ENCODE assay signal across 9 cellular contexts in the genomic region with DNA sequence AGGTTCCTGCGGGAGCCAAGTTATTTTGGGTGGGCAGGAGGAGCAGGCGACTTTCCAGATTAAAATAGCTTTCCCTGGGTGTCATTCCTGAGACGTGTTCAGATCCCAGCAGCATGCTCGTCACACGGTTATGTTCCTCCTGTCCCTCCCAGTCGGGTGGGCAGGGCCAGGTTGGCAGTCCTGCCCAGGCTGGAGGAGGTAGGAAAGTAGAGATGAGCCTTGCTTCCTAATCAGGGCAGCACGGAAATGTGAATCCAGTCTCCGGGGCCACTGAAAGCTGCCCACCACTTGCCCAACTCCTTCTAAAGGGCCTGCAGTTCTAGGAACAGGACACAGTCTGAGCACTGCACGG.
A peak's percentile ranks its signal among the peaks of the same experiment; 100 is the strongest.
DNase-seq lines count a peak whose midpoint lies in the region; ATAC-seq and TF ChIP-seq lines count a peak whose summit lies in the region.
"Had no signal": no experiment of that assay in that cellular context is flagged by ENCODE, and none has a peak within 500 bp of the region (broad histone marks: within the 10 kb centered on the region; RNA-seq: fewer than 3 reads in every experiment).

No MANE protein-coding gene starts in this region.

- H4K20me1 ChIP-seq in smooth muscle cell (ENCODE audit: low read depth): no peaks in the 10 kb centered on the region

- peak; percentile 71 for ATAC-seq in left ventricle myocardium superior

- POLR2A ChIA-PET in RWPE1 (lab: Yijun Ruan, JAX; ENCODE audit: low non-redundant PET): no interaction called here

- H3K27ac Mint-ChIP-seq in osteocyte (ENCODE audit: unreplicated experiment): no peak overlapping the region

- H2AFZ ChIP-seq in smooth muscle cell (ENCODE audit: low read depth): no peak overlapping the region

- peak overlapping the region; percentile 1 for H3K4me2 ChIP-seq in smooth muscle cell

- no peak overlapping the region for H3K4me3 Mint-ChIP-seq in osteocyte (ENCODE audit: unreplicated experiment)
- H3K4me3 Mint-ChIP-seq: central memory CD8-positive, alpha-beta T cell had no signal

- H3K4me3 ChIP-seq in smooth muscle cell (no peak overlapping the region), spleen (no peak overlapping the region)
- H3K4me3 ChIP-seq: tibial nerve had no signal

- H3K27ac ChIP-seq in RWPE1 (peak overlapping the region; percentile 28), smooth muscle cell (ENCODE audit: low read depth) (peak overlapping the region; percentile 69), spleen (peak overlapping the region in 1 of 8 donors; percentile 0)

- intact Hi-C loops in left ventricle myocardium superior (cut with micrococcal nuclease): no loop called here
- intact Hi-C loops in spleen (cut with DNase I; ENCODE audit: low total_unique reads): no loop called here

- H3K79me2 ChIP-seq in smooth muscle cell (ENCODE audit: low read depth): no peaks in the 10 kb centered on the region

- peaks cover 3% of the 10 kb centered on the region for H3F3A ChIP-seq in smooth muscle cell (ENCODE audit: low read depth)

- H3K27me3 Mint-ChIP-seq in osteocyte (ENCODE audit: unreplicated experiment): peaks cover 26% of the 10 kb centered on the region

- no peak for TF ChIP-seq CTCF in RWPE1 (conservative IDR thresholded peaks at IDR 0.05; ENCODE audit: low read depth)
- no peak for TF ChIP-seq CTCF in smooth muscle cell (IDR thresholded peaks at IDR 0.05; ENCODE audit: borderline replicate concordance, insufficient read depth, poor library complexity, severe bottlenecking)
- no peak for TF ChIP-seq CTCF in osteocyte (IDR thresholded peaks at IDR 0.05)
- no peak for TF ChIP-seq CTCF in spleen (IDR thresholded peaks at IDR 0.05 in 8 of 11, conservative IDR thresholded peaks at IDR 0.05 in 3 of 11)

- no peaks in the 10 kb centered on the region for H3K36me3 Mint-ChIP-seq in osteocyte (ENCODE audit: unreplicated experiment)

- 33% methylated on average over 9 of the region's 9 CpGs for WGBS in smooth muscle cell (ENCODE audit: low lambda C conversion rate)
- 75 to 85% (median 78%) methylated on average over 9 of the region's 9 CpGs for WGBS in spleen, 5 donors

- H3K27me3 ChIP-seq in smooth muscle cell (ENCODE audit: low read depth) (peaks cover 4% of the 10 kb centered on the region), spleen (replicated peaks in 1 of 7) (peaks cover 0 to 26% (median 0%) of the 10 kb centered on the region in 7 donors)
- H3K27me3 ChIP-seq: tibial nerve had no signal

- no peak for TF ChIP-seq POLR2A in spleen (IDR thresholded peaks at IDR 0.05)

- peak overlapping the region; percentile 25 for H3K9ac ChIP-seq in smooth muscle cell (ENCODE audit: low read depth)

- no peaks in the 10 kb centered on the region for H3K36me3 ChIP-seq in smooth muscle cell (ENCODE audit: low read depth)
- H3K36me3 ChIP-seq in spleen: no peaks in the 10 kb centered on the region
- H3K36me3 ChIP-seq: tibial nerve had no signal

- CTCF ChIA-PET in RWPE1 (lab: Yijun Ruan, JAX): interaction anchor here (0.7 to 1.1 kb wide), 2 partner anchors 24 to 156 kb away, joined by 3 read pairs; no protein-coding TSS in a partner anchor

- H3K4me1 ChIP-seq in smooth muscle cell (ENCODE audit: low read depth) (peaks cover 13% of the 10 kb centered on the region), spleen (no peaks in the 10 kb centered on the region)

- no peaks in the 10 kb centered on the region for H3K9me3 Mint-ChIP-seq in osteocyte (ENCODE audit: unreplicated experiment)
- H3K9me3 Mint-ChIP-seq: central memory CD8-positive, alpha-beta T cell had no signal

- H3K9me3 ChIP-seq in smooth muscle cell (replicated peaks; ENCODE audit: low read depth) (no peaks in the 10 kb centered on the region), spleen (no peaks in the 10 kb centered on the region)
- H3K9me3 ChIP-seq: tibial nerve had no signal

- peak; percentile 40 for DNase-seq in GM03348 (ENCODE audit: low spot score)
- DNase-seq in RWPE1 (ENCODE audit: low spot score): no peak
- peak; percentile 71 for DNase-seq in left ventricle myocardium superior
- DNase-seq in smooth muscle cell (lab: John Stamatoyannopoulos, UW; ENCODE audit: unreplicated experiment): no peak
- DNase-seq in osteocyte (ENCODE audit: extremely low spot score, unreplicated experiment): no peak
- no peak for DNase-seq in NCI-H146 treated with DMSO at 0.1 percent for 48 hours (lab: John Stamatoyannopoulos, UW; ENCODE audit: unreplicated experiment)
- DNase-seq in spleen: no peak

- peaks cover 15% of the 10 kb centered on the region for H3K4me1 Mint-ChIP-seq in osteocyte (ENCODE audit: unreplicated experiment)
- H3K4me1 Mint-ChIP-seq: central memory CD8-positive, alpha-beta T cell had no signal

Comparison
In these comparisons a context has a peak if more than half of its experiments do, and no peak if none do; other contexts are left out.
1. DNase-seq: peak in GM03348 (single experiment) and left ventricle myocardium superior (single experiment); none in RWPE1 (single experiment), smooth muscle cell (single experiment), osteocyte (single experiment), NCI-H146 treated with DMSO at 0.1 percent for 48 hours (single experiment) and spleen (single experiment).